12 cellular contexts compared by ENCODE assay signal in the genomic region with DNA sequence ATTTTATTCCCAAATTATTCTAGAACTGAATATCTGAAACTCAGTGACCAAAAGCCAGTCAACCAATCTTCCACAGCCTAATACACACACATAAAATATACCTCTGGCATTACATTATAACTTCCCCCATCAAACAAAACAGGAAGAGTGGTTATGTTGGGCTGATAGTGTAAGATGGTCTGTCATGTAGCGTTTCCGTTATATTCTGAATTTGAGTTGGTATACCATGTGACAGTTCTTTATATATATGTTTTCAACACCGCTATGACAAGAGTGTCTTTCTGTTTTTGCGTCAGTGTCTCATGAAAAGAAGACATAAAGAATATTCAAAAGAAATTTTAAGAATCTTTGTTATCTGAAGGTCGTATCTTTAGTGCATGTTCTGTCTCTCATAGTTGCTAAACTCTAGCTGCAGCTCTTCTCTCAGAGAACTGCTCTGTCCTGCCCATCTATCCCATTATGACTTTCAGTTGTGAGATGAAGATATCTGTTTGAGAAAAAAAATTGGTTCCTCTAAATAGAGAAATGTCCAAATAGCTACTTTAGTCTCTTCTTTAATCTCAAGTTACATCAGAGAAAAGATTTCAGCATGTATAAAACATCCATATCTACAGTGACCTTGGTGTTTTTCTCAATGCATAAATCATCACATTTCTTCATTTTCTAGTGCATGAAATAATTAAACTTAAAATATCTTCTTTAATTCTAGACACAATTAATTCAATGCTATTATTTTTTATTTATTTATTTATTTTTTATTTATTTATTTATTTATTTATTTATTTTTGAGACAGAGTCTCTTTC. TPM values are rescaled to one million over a fixed set of nuclear protein-coding genes. Genes with fewer than 3 reads are reported as not detected.
DNase-seq lines count a peak whose midpoint lies in the region; ATAC-seq, FAIRE-seq and TF ChIP-seq lines count a peak whose summit lies in the region.
"Had no signal": no experiment of that assay in that cellular context is flagged by ENCODE, and none has a peak within 500 bp of the region (broad histone marks: within the 10 kb centered on the region; RNA-seq: fewer than 3 reads in every experiment).

No MANE protein-coding gene starts in this region.

- ATAC-seq in GM21423 (IDR thresholded peaks at IDR 0.05; ENCODE audit: unreplicated experiment) (peak; percentile 75), HG02798 (IDR thresholded peaks at IDR 0.05; ENCODE audit: poor library complexity, unreplicated experiment) (no peak), body of pancreas (no peak)

- H3K4me1 ChIP-seq in ovary (ENCODE audit: insufficient read depth): peaks cover 2% of the 10 kb centered on the region
- no peaks in the 10 kb centered on the region for H3K4me1 ChIP-seq in body of pancreas
- H3K4me1 ChIP-seq: SJSA1 had no signal

- H3K27ac ChIP-seq in HL-60 (replicated peaks): peak overlapping the region; percentile 77
- H3K27ac ChIP-seq in ovary: no peak overlapping the region
- H3K27ac ChIP-seq in body of pancreas: no peak overlapping the region
- H3K27ac ChIP-seq: SJSA1 had no signal

- FAIRE-seq in frontal cortex (lab: Jason Lieb, UNC): peak; percentile 31

- in situ Hi-C loops in GM13976 (cut with MboI; ENCODE audit: low sequenced_read_pairs, unreplicated experiment): no loop called here

- TF ChIP-seq POLR2A in ovary (IDR thresholded peaks at IDR 0.05) (no peak), body of pancreas (IDR thresholded peaks at IDR 0.05) (no peak)

- H3K27me3 ChIP-seq in HL-60 (ENCODE audit: insufficient read depth, poor library complexity, severe bottlenecking) (no peaks in the 10 kb centered on the region), ovary (no peaks in the 10 kb centered on the region), body of pancreas (no peaks in the 10 kb centered on the region)
- H3K27me3 ChIP-seq: heart right ventricle, SJSA1 had no signal

- intact Hi-C loops in ovary (cut with DNase I): no loop called here
- intact Hi-C loops in body of pancreas (cut with DNase I): no loop called here

- H3K36me3 ChIP-seq in ovary: no peaks in the 10 kb centered on the region
- no peaks in the 10 kb centered on the region for H3K36me3 ChIP-seq in body of pancreas (replicated peaks in 1 of 2; ENCODE audit: insufficient read depth in 1 of 2, low read depth in 2 of 2)
- H3K36me3 ChIP-seq: heart right ventricle, SJSA1 had no signal

- 90 to 95% (median 92%) methylated on average over 5 of the region's 5 CpGs for WGBS in ovary, 3 donors
- 80 to 89% methylated on average over 5 of the region's 5 CpGs for WGBS in body of pancreas, 2 donors

- no peaks in the 10 kb centered on the region for H3K9me3 ChIP-seq in ovary
- no peaks in the 10 kb centered on the region for H3K9me3 ChIP-seq in body of pancreas
- H3K9me3 ChIP-seq: heart right ventricle, SJSA1 had no signal

- DNase-seq in GM13976 (ENCODE audit: low spot score) (peak; percentile 54), HL-60 (ENCODE audit: low read depth in 1 of 2, low spot score in 1 of 2) (peak in 1 of 2 experiments; percentile 30), frontal cortex (ENCODE audit: low spot score in 2 of 2) (no peak), ovary (no peak), body of pancreas (no peak), SW 1271 (lab: John Stamatoyannopoulos, UW) (no peak)
- DNase-seq: heart right ventricle; posterior cingulate gyrus; stimulated activated naive CD4-positive, alpha-beta T cell treated with Interleukin-2 at 50 U/mL for 16 hours had no signal

- TF ChIP-seq EP300 in ovary (IDR thresholded peaks at IDR 0.05): no peak

- H3K4me3 ChIP-seq in HL-60 (replicated peaks; ENCODE audit: insufficient read depth, low read length): no peak overlapping the region
- no peak overlapping the region for H3K4me3 ChIP-seq in ovary
- no peak overlapping the region for H3K4me3 ChIP-seq in body of pancreas
- H3K4me3 ChIP-seq: SJSA1 had no signal

- TF ChIP-seq CTCF in GM13976 (IDR thresholded peaks at IDR 0.05; ENCODE audit: borderline replicate concordance, control extremely low read depth, extremely low read depth, insufficient read depth, missing control alignments) (no peak), HL-60 (IDR thresholded peaks at IDR 0.05; ENCODE audit: insufficient read depth, low read length) (no peak), ovary (IDR thresholded peaks at IDR 0.05) (no peak), body of pancreas (IDR thresholded peaks at IDR 0.05) (no peak)

RNA-seq across cellular contexts. Expression of gene PSME4, which starts 24.1 kb away (rescaled TPM):
- 31.8 TPM for total RNA-seq in frontal cortex
- total RNA-seq in ovary: 10 to 100 TPM; 26.1 to 52.1 (median 33.3) TPM
- polyA plus RNA-seq in ovary: 10 to 100 TPM; 12.8 to 18.9 TPM
- 10 to 100 TPM; 19.1 to 28.0 TPM for total RNA-seq in body of pancreas
